ENCODE assay signal across 17 cellular contexts in the genomic region with DNA sequence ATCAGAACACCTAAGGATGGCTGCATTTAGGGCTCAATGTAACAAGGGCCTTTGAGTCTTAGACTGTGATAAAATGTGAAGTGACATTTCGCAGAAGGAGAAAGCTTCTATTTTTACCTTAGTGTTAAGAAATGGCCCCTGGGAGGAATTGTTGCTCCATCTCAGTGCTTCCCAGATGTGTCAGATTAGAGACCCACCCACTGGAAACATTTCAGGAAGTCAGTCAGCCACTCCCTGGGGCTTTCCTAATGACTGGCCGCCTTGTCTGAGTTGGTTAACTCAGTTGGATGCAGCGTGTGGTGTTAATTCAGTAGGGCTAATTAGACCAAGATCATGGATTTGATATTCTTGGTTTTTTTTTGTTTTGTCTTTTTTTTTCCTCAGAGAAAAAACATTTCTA.
A peak's percentile ranks its signal among the peaks of the same experiment; 100 is the strongest.
DNase-seq lines count a peak whose midpoint lies in the region; ATAC-seq and TF ChIP-seq lines count a peak whose summit lies in the region.
"Had no signal": no experiment of that assay in that cellular context is flagged by ENCODE, and none has a peak within 500 bp of the region (broad histone marks: within the 10 kb centered on the region; RNA-seq: fewer than 3 reads in every experiment).

No MANE protein-coding gene starts in this region.

- no peak overlapping the region for H3K27ac ChIP-seq in heart right ventricle
- no peak overlapping the region for H3K27ac ChIP-seq in coronary artery
- H3K27ac ChIP-seq: hepatocyte, thoracic aorta had no signal

- intact Hi-C loops in heart right ventricle (cut with DNase I): no loop called here

- no peak overlapping the region for H3K4me3 Mint-ChIP-seq in activated naive CD8-positive, alpha-beta T cell treated with anti-CD3 and anti-CD28 coated beads for 36 hours
- H3K4me3 Mint-ChIP-seq: activated CD8-positive, alpha-beta T cell treated with anti-CD3 and anti-CD28 coated beads, Interleukin-2, amount 10 ng/mL, durations not matched to agents 7 days and 5 days had no signal

- no peaks in the 10 kb centered on the region for H3K4me1 Mint-ChIP-seq in activated naive CD8-positive, alpha-beta T cell treated with anti-CD3 and anti-CD28 coated beads for 36 hours

- H3K27ac Mint-ChIP-seq in activated naive CD8-positive, alpha-beta T cell treated with anti-CD3 and anti-CD28 coated beads for 36 hours: no peak overlapping the region
- H3K27ac Mint-ChIP-seq: activated CD8-positive, alpha-beta T cell treated with anti-CD3 and anti-CD28 coated beads, Interleukin-2, amount 10 ng/mL, durations not matched to agents 7 days and 5 days had no signal

- 41 to 43% methylated on average over 3 of the region's 3 CpGs for WGBS in heart right ventricle, 2 donors

- peak overlapping the region; percentile 66 for H3K4me3 ChIP-seq in adipocyte (ENCODE audit: low read length)
- no peak overlapping the region for H3K4me3 ChIP-seq in heart right ventricle
- H3K4me3 ChIP-seq in retinal pigment epithelial cell (ENCODE audit: low read length): no peak overlapping the region
- no peak overlapping the region for H3K4me3 ChIP-seq in coronary artery
- H3K4me3 ChIP-seq: hepatocyte, thoracic aorta had no signal

- H3K27me3 ChIP-seq in adipocyte (replicated peaks; ENCODE audit: control insufficient read depth, insufficient read depth, low read length) (no peaks in the 10 kb centered on the region), heart right ventricle (no peaks in the 10 kb centered on the region)
- H3K27me3 ChIP-seq: hepatocyte had no signal

- no peaks in the 10 kb centered on the region for H3K36me3 Mint-ChIP-seq in activated naive CD8-positive, alpha-beta T cell treated with anti-CD3 and anti-CD28 coated beads for 36 hours

- peak; percentile 51 to 94 (median 78) for ATAC-seq in heart right ventricle
- ATAC-seq: activated CD8-positive, alpha-beta T cell treated with anti-CD3 and anti-CD28 coated beads, Interleukin-2, amount 10 ng/mL, durations not matched to agents 7 days and 5 days had no signal

- H3K9ac ChIP-seq in adipocyte (ENCODE audit: low read length): peak overlapping the region; percentile 58

- peaks cover 3% of the 10 kb centered on the region for H3K9me3 ChIP-seq in adipocyte (ENCODE audit: control insufficient read depth, low read length)
- H3K9me3 ChIP-seq in heart right ventricle: no peaks in the 10 kb centered on the region
- H3K9me3 ChIP-seq: thoracic aorta had no signal

- no peaks in the 10 kb centered on the region for H3K27me3 Mint-ChIP-seq in activated naive CD8-positive, alpha-beta T cell treated with anti-CD3 and anti-CD28 coated beads for 36 hours

- no peaks in the 10 kb centered on the region for H3K36me3 ChIP-seq in adipocyte (ENCODE audit: control insufficient read depth, insufficient read depth, low read length, severe bottlenecking)
- no peaks in the 10 kb centered on the region for H3K36me3 ChIP-seq in heart right ventricle
- H3K36me3 ChIP-seq: thoracic aorta had no signal

- H3K9me3 Mint-ChIP-seq in activated naive CD8-positive, alpha-beta T cell treated with anti-CD3 and anti-CD28 coated beads for 36 hours: peaks cover 2% of the 10 kb centered on the region

- no peak for TF ChIP-seq CTCF in heart right ventricle (IDR thresholded peaks at IDR 0.05)
- no peak for TF ChIP-seq CTCF in retinal pigment epithelial cell (conservative IDR thresholded peaks at IDR 0.05; ENCODE audit: low read depth, low read length)
- TF ChIP-seq CTCF in coronary artery (IDR thresholded peaks at IDR 0.05): no peak

- H3K4me1 ChIP-seq in adipocyte (ENCODE audit: control insufficient read depth, insufficient read depth, low read length): peaks cover 37% of the 10 kb centered on the region
- H3K4me1 ChIP-seq in heart right ventricle: peaks cover 0 to 17% (median 8%) of the 10 kb centered on the region in 9 donors

- DNase-seq in HT1080 (ENCODE audit: low read depth) (peak; percentile 40), adipocyte (ENCODE audit: low read depth) (peak; percentile 5), heart right ventricle (peak in 1 of 2 donors; percentile 55), retinal pigment epithelial cell (ENCODE audit: low read depth) (peak; percentile 41), HUDEP-2 (lab: John Stamatoyannopoulos, UW; ENCODE audit: unreplicated experiment in 76 of 76) (no peak), coronary artery (ENCODE audit: low spot score) (no peak), NCI-H748 (lab: John Stamatoyannopoulos, UW; ENCODE audit: unreplicated experiment) (no peak)
- no peak for DNase-seq in activated naive CD8-positive, alpha-beta T cell treated with anti-CD3 and anti-CD28 coated beads for 36 hours
- DNase-seq: activated CD8-positive, alpha-beta T cell treated with anti-CD3 and anti-CD28 coated beads, Interleukin-2, amount 10 ng/mL, durations not matched to agents 7 days and 5 days; cortex of kidney; DMS79; H7; NCI-H2081; OCI-M1; T-helper 9 cell had no signal

Comparison
In these comparisons a context has a peak if more than half of its experiments do, and no peak if none do; other contexts are left out.
1. DNase-seq: peak in HT1080 (single experiment), adipocyte (single experiment) and retinal pigment epithelial cell (single experiment); none in HUDEP-2 (0 of 76), coronary artery (single experiment), NCI-H748 (single experiment) and activated naive CD8-positive, alpha-beta T cell treated with anti-CD3 and anti-CD28 coated beads for 36 hours (single experiment).